In genomic region chr19:18007605-18007938, GRCh38 we compare ENCODE assay signal across 8 cellular contexts. TPM values are rescaled to one million over a fixed set of nuclear protein-coding genes. Genes with fewer than 3 reads are reported as not detected.
DNase-seq lines count a peak whose midpoint lies in the region; ATAC-seq and TF ChIP-seq lines count a peak whose summit lies in the region.

No MANE protein-coding gene starts in this region.

- intact Hi-C loops in lower lobe of right lung (cut with DNase I) (loop anchor here (5.0 kb wide), 1 partner anchor 50 kb away; no protein-coding TSS in a partner anchor), upper lobe of right lung (cut with DNase I) (loop anchor here (2.0 kb wide), 1 partner anchor 51 kb away; no protein-coding TSS in a partner anchor)

- H3K27ac ChIP-seq in caudate nucleus (ENCODE audit: low read depth, low read length) (peak overlapping the region; percentile 91), lower lobe of right lung (peak overlapping the region; percentile 86), upper lobe of right lung (peak overlapping the region; percentile 89)

- peak; percentile 6 for ATAC-seq in HG03571 (IDR thresholded peaks at IDR 0.05; ENCODE audit: unreplicated experiment)
- peak; percentile 47 to 49 for ATAC-seq in lower lobe of right lung
- ATAC-seq in upper lobe of right lung, result peak; percentile 16

- H3K4me3 ChIP-seq in GM12875 (ENCODE audit: low read depth, low read length), result peak overlapping the region; percentile 33
- peak overlapping the region; percentile 72 for H3K4me3 ChIP-seq in lower lobe of right lung
- peak overlapping the region; percentile 65 for H3K4me3 ChIP-seq in upper lobe of right lung

- no peak for TF ChIP-seq CTCF in GM12875 (IDR thresholded peaks at IDR 0.05; ENCODE audit: borderline replicate concordance, insufficient read depth, low read depth, low read length)
- TF ChIP-seq CTCF in lower lobe of right lung (IDR thresholded peaks at IDR 0.05), result no peak
- no peak for TF ChIP-seq CTCF in upper lobe of right lung (IDR thresholded peaks at IDR 0.05)

- no peaks in the 10 kb centered on the region for H3K27me3 ChIP-seq in lower lobe of right lung (ENCODE audit: low read depth)
- no peaks in the 10 kb centered on the region for H3K27me3 ChIP-seq in upper lobe of right lung

- H3K36me3 ChIP-seq in lower lobe of right lung, result peaks cover 44% of the 10 kb centered on the region
- peaks cover 40% of the 10 kb centered on the region for H3K36me3 ChIP-seq in upper lobe of right lung

- H3K9me3 ChIP-seq in lower lobe of right lung (no peaks in the 10 kb centered on the region), upper lobe of right lung (no peaks in the 10 kb centered on the region)

- DNase-seq in caudate nucleus (lab: John Stamatoyannopoulos, UW), result peak in 13 of 61 donors; percentile 35 to 79 (median 65)
- no peak for DNase-seq in lower lobe of right lung
- no peak for DNase-seq in upper lobe of right lung
- DNase-seq in NCI-H524 treated with DMSO at 0.1 percent for 48 hours (lab: John Stamatoyannopoulos, UW), result no peak
- DNase-seq in putamen (ENCODE audit: low spot score), result no peak
- DNase-seq in DMS79 treated with DMSO at 0.1 percent for 48 hours (lab: John Stamatoyannopoulos, UW), result no peak

- H3K4me1 ChIP-seq in lower lobe of right lung (peaks cover 38% of the 10 kb centered on the region), upper lobe of right lung (peaks cover 16% of the 10 kb centered on the region)

RNA-seq across cellular contexts. Expression of gene ARRDC2, which starts 0.4 kb away (rescaled TPM):
- 89.4 TPM for total RNA-seq in lower lobe of right lung
- total RNA-seq in upper lobe of right lung, result 82.7 TPM

RNA-seq across cellular contexts. Expression of gene KCNN1, which starts 40.7 kb away (rescaled TPM):
- total RNA-seq in lower lobe of right lung (not detected), upper lobe of right lung (not detected)
